ENCODE assay signal across 1 cellular context in genomic region chr7:44849277-44850210, GRCh38.
TF ChIP-seq lines count a peak whose summit lies in the region.

No MANE protein-coding gene starts in this region.

TF ChIP-seq in HepG2, 621 proteins besides CTCF, POLR2A, EP300 and RAD21:
- TF ChIP-seq NFYC (CRISPR knock-in tag; IDR thresholded peaks at IDR 0.05), result no peak
- no peak for TF ChIP-seq MYNN (CRISPR knock-in tag; IDR thresholded peaks at IDR 0.05; ENCODE audit: low read depth)
- no peak for TF ChIP-seq ZUFSP (CRISPR knock-in tag; IDR thresholded peaks at IDR 0.05; ENCODE audit: borderline replicate concordance)
- no peak for TF ChIP-seq ZNF549 (CRISPR knock-in tag; IDR thresholded peaks at IDR 0.05)
- TF ChIP-seq, protein P1, sequence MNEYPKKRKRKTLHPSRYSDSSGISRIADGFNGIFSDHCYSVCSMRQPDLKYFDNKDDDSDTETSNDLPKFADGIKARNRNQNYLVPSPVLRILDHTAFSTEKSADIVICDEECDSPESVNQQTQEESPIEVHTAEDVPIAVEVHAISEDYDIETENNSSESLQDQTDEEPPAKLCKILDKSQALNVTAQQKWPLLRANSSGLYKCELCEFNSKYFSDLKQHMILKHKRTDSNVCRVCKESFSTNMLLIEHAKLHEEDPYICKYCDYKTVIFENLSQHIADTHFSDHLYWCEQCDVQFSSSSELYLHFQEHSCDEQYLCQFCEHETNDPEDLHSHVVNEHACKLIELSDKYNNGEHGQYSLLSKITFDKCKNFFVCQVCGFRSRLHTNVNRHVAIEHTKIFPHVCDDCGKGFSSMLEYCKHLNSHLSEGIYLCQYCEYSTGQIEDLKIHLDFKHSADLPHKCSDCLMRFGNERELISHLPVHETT (CRISPR knock-in tag; conservative IDR thresholded peaks at IDR 0.05), result no peak
- no peak for TF ChIP-seq NR2F1 (CRISPR knock-in tag; IDR thresholded peaks at IDR 0.05)
